ENCODE assay signal across 19 cellular contexts in genomic region chr17:69090365-69090764, GRCh38. TPM values are rescaled to one million over a fixed set of nuclear protein-coding genes. Genes with fewer than 3 reads are reported as not detected.
"Had no signal": no experiment of that assay in that cellular context is flagged by ENCODE, and none has a peak within 500 bp of the region (broad histone marks: within the 10 kb centered on the region; RNA-seq: fewer than 3 reads in every experiment).

No MANE protein-coding gene starts in this region.

- H3K9ac ChIP-seq: neural progenitor cell had no signal

- FAIRE-seq: colon, endothelial cell of umbilical vein, keratinocyte had no signal

- H2AFZ ChIP-seq: neural progenitor cell had no signal

- ATAC-seq: foreskin keratinocyte; lower lobe of right lung; natural killer cell treated with Interleukin-12 subunit alpha and Interleukin-12 subunit beta and Interleukin-15 and Interleukin-18, amount 100 ng/mL, for 72 hours had no signal

- DNase-seq: effector CD4-positive, alpha-beta T cell; endodermal cell; foreskin keratinocyte; immature natural killer cell; left ventricle myocardium inferior; lower lobe of right lung; nucleus accumbens; ovary; stimulated activated CD4-positive, alpha-beta T cell treated with anti-CD3 and anti-CD28 coated beads, Interleukin-2, amount 100 ng/mL, for 48 hours; tibial artery; upper lobe of left lung; uterus had no signal

- H3K4me2 ChIP-seq: neural progenitor cell, smooth muscle cell had no signal

- H3K4me3 ChIP-seq: left ventricle myocardium inferior, lower lobe of right lung, neural progenitor cell, ovary, right atrium auricular region, smooth muscle cell, tibial artery, upper lobe of left lung, uterus had no signal

- H3K36me3 ChIP-seq: neural progenitor cell, ovary, upper lobe of left lung, uterus had no signal

- H3K9me3 ChIP-seq: left ventricle myocardium inferior, lower lobe of right lung, ovary, right atrium auricular region, tibial artery, upper lobe of left lung, uterus had no signal

- H3K27me3 ChIP-seq: foreskin keratinocyte, neural progenitor cell, ovary, right atrium auricular region, tibial artery, upper lobe of left lung, uterus had no signal

- H3K4me1 ChIP-seq: foreskin keratinocyte, left ventricle myocardium inferior, lower lobe of right lung, neural progenitor cell, right atrium auricular region, tibial artery, upper lobe of left lung, uterus had no signal

- H3K27ac ChIP-seq: foreskin keratinocyte, left ventricle myocardium inferior, lower lobe of right lung, neural progenitor cell, ovary, right atrium auricular region, tibial artery, upper lobe of left lung, uterus had no signal

RNA-seq across cellular contexts. Expression of gene ABCA9, which starts 29.6 kb away (rescaled TPM):
- total RNA-seq: endodermal cell, foreskin keratinocyte, smooth muscle cell had no signal
- polyA plus RNA-seq: foreskin keratinocyte, smooth muscle cell had no signal

RNA-seq across cellular contexts. Expression of gene ABCA6, which starts 51.3 kb away (rescaled TPM):
- total RNA-seq: endodermal cell, foreskin keratinocyte, smooth muscle cell had no signal
- polyA plus RNA-seq: foreskin keratinocyte, immature natural killer cell, smooth muscle cell had no signal
